2 cellular contexts compared by ENCODE assay signal in genomic region chr16:28297784-28298510, GRCh38.
A peak's percentile ranks its signal among the peaks of the same experiment; 100 is the strongest.
TF ChIP-seq lines count a peak whose summit lies in the region.

No MANE protein-coding gene starts in this region.

TF ChIP-seq in GM12878, 131 proteins besides CTCF, POLR2A, EP300 and RAD21:
- TF ChIP-seq ATF2 (IDR thresholded peaks at IDR 0.05; ENCODE audit: low read length) (no peak), ZNF622 (IDR thresholded peaks at IDR 0.05) (no peak), REST (IDR thresholded peaks at IDR 0.05; ENCODE audit: low read depth, low read length) (peak; percentile 41; the same call in 1 of the 2 replicates)

TF ChIP-seq in GM12891, 5 proteins besides CTCF, POLR2A, EP300 and RAD21:
- TF ChIP-seq POU2F2 (IDR thresholded peaks at IDR 0.05; ENCODE audit: low read depth, low read length) (no peak), TAF1 (IDR thresholded peaks at IDR 0.05; ENCODE audit: low read depth, low read length) (no peak), POLR2AphosphoS5 (IDR thresholded peaks at IDR 0.05; ENCODE audit: low read depth, low read length) (no peak)
